10 cellular contexts compared by ENCODE assay signal in genomic region chr6:149212892-149213786, GRCh38.
DNase-seq lines count a peak whose midpoint lies in the region; ATAC-seq, FAIRE-seq and TF ChIP-seq lines count a peak whose summit lies in the region.
"Had no signal": no experiment of that assay in that cellular context is flagged by ENCODE, and none has a peak within 500 bp of the region (broad histone marks: within the 10 kb centered on the region; RNA-seq: fewer than 3 reads in every experiment).

No MANE protein-coding gene starts in this region.

- peaks cover 15% of the 10 kb centered on the region for H3K4me1 ChIP-seq in stomach smooth muscle (ENCODE audit: control insufficient read depth, insufficient read depth, low read length)

- intact Hi-C loops in activated naive CD4-positive, alpha-beta T cell treated with anti-CD3 and anti-CD28 coated beads for 36 hours (cut with micrococcal nuclease), result loop anchor here (1.0 to 2.0 kb wide), 4 partner anchors 21 to 180 kb away; no protein-coding TSS in a partner anchor
- intact Hi-C loops in lower leg skin (cut with DNase I; ENCODE audit: low total_unique reads), result no loop called here

- no peak for FAIRE-seq in H54 (lab: Jason Lieb, UNC)
- FAIRE-seq: islet of Langerhans had no signal

- TF ChIP-seq CTCF in lower leg skin (IDR thresholded peaks at IDR 0.05), result no peak

- TF ChIP-seq POLR2A in H54 (IDR thresholded peaks at IDR 0.05; ENCODE audit: low read depth, low read length) (no peak), lower leg skin (IDR thresholded peaks at IDR 0.05) (no peak)

- H3K4me3 Mint-ChIP-seq in activated naive CD4-positive, alpha-beta T cell treated with anti-CD3 and anti-CD28 coated beads for 36 hours, result no peak overlapping the region

- no peaks in the 10 kb centered on the region for H3K36me3 Mint-ChIP-seq in activated naive CD4-positive, alpha-beta T cell treated with anti-CD3 and anti-CD28 coated beads for 36 hours (ENCODE audit: low read depth)

- H3K9ac ChIP-seq in stomach smooth muscle (ENCODE audit: low read length in 2 of 2), result no peak overlapping the region

- peaks cover 29% of the 10 kb centered on the region for H3K4me1 Mint-ChIP-seq in activated naive CD4-positive, alpha-beta T cell treated with anti-CD3 and anti-CD28 coated beads for 36 hours (ENCODE audit: low read depth)

- peak overlapping the region; percentile 2 for H3K27ac ChIP-seq in stomach smooth muscle (ENCODE audit: low read length)

- H3K27me3 ChIP-seq in stomach smooth muscle (ENCODE audit: control insufficient read depth in 1 of 2, insufficient read depth in 2 of 2, low read length in 2 of 2), result no peaks in the 10 kb centered on the region

- H3K27me3 Mint-ChIP-seq in activated naive CD4-positive, alpha-beta T cell treated with anti-CD3 and anti-CD28 coated beads for 36 hours (ENCODE audit: low read depth), result no peaks in the 10 kb centered on the region

- H3K9me3 Mint-ChIP-seq in activated naive CD4-positive, alpha-beta T cell treated with anti-CD3 and anti-CD28 coated beads for 36 hours, result no peaks in the 10 kb centered on the region

- CTCF ChIA-PET in activated naive CD4-positive, alpha-beta T cell treated with anti-CD3 and anti-CD28 coated beads for 36 hours (lab: Charles Lee), result interaction anchor here (0.5 kb wide), 1 partner anchor 107 kb away, joined by 3 read pairs; no protein-coding TSS in a partner anchor

- H3K4me3 ChIP-seq in stomach smooth muscle (ENCODE audit: low read length in 2 of 2), result no peak overlapping the region
- H3K4me3 ChIP-seq in lower leg skin (ENCODE audit: low read depth, poor library complexity, severe bottlenecking), result no peak overlapping the region

- no peaks in the 10 kb centered on the region for H3K36me3 ChIP-seq in stomach smooth muscle (ENCODE audit: control insufficient read depth in 2 of 2, insufficient read depth in 2 of 2, low read length in 2 of 2)

- ATAC-seq in HG03378 (IDR thresholded peaks at IDR 0.05; ENCODE audit: unreplicated experiment), result peak; percentile 33

- WGBS in lower leg skin, 2 donors, result 64 to 69% methylated on average over 9 of the region's 9 CpGs

- peak; percentile 53 for DNase-seq in activated naive CD4-positive, alpha-beta T cell treated with anti-CD3 and anti-CD28 coated beads for 36 hours
- no peak for DNase-seq in activated naive CD4-positive, alpha-beta T cell (lab: John Stamatoyannopoulos, UW)
- DNase-seq in amniotic epithelial cell (ENCODE audit: low read depth) (peak; percentile 61), H54 (ENCODE audit: insufficient read length, low spot score) (no peak), SHP77 (lab: John Stamatoyannopoulos, UW) (no peak), lower leg skin (ENCODE audit: low spot score in 2 of 2) (no peak)
- DNase-seq: NCI-H146 had no signal

- no peaks in the 10 kb centered on the region for H3K9me3 ChIP-seq in stomach smooth muscle (ENCODE audit: control insufficient read depth in 2 of 2, low read length in 2 of 2)

- no peak overlapping the region for H3K27ac Mint-ChIP-seq in activated naive CD4-positive, alpha-beta T cell treated with anti-CD3 and anti-CD28 coated beads for 36 hours

Comparison
In these comparisons a context has a peak if more than half of its experiments do, and no peak if none do; other contexts are left out.
1. DNase-seq: peak in activated naive CD4-positive, alpha-beta T cell treated with anti-CD3 and anti-CD28 coated beads for 36 hours (single experiment) and amniotic epithelial cell (single experiment); none in activated naive CD4-positive, alpha-beta T cell (0 of 4), H54 (single experiment), SHP77 (0 of 2) and lower leg skin (0 of 2).